In the genomic region with DNA sequence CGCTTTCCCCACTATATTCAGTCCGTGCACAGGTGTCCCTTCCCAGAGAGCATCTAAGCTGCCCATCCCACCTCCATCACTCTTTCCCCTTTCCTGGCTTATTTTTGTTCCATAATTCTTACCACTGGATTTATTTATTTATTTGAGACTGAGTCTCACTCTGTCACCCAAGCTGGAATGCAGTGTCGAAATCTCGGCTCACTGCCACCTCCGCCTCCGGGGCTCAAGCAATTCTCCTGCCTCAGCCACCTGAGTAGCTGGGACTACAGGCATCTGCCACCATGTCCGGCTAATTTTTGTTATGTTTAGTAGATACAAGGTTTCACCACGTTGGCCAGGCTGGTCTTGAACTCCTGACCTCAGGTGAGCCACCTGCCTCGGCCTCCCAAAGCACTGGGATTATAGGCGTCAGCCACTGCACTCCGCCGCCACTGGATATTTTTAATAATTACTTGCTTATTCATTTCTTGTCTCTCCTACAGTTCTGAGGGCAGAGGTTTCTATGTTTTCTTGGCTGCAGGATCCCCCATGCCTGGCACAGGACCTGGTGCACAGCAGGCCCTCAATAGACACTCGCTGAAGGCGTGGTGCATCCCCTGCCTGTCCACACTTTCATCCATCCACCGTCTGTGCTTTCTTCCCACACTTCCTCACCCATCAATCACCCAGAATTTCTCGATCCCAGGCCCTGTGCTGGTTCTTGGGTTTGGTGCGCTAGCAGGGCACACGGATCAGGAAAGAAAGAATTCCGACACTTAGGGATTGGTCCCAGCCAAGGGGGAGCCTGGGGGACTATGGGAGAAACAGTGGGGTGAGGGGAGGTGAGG, we compare ENCODE assay signal across 11 cellular contexts. TPM values are rescaled to one million over a fixed set of nuclear protein-coding genes. Genes with fewer than 3 reads are reported as not detected.
DNase-seq lines count a peak whose midpoint lies in the region; ATAC-seq and TF ChIP-seq lines count a peak whose summit lies in the region.
"Had no signal": no experiment of that assay in that cellular context is flagged by ENCODE, and none has a peak within 500 bp of the region (broad histone marks: within the 10 kb centered on the region; RNA-seq: fewer than 3 reads in every experiment).

No MANE protein-coding gene starts in this region.

- H3K4me3 ChIP-seq in breast epithelium (no peak overlapping the region), vagina (no peak overlapping the region), A673 (ENCODE audit: low read depth, low read length, poor library complexity, severe bottlenecking) (no peak overlapping the region)

- TF ChIP-seq POLR2A in breast epithelium (IDR thresholded peaks at IDR 0.05) (no peak), vagina (IDR thresholded peaks at IDR 0.05) (no peak)

- H3K27me3 ChIP-seq in breast epithelium (no peaks in the 10 kb centered on the region), vagina (no peaks in the 10 kb centered on the region), A673 (replicated peaks; ENCODE audit: insufficient read depth, low read depth, low read length, poor library complexity) (no peaks in the 10 kb centered on the region)
- H3K27me3 ChIP-seq: foreskin keratinocyte had no signal

- ATAC-seq in Right ventricle myocardium inferior: no peak
- ATAC-seq in GM18867 (IDR thresholded peaks at IDR 0.05; ENCODE audit: unreplicated experiment): no peak

- DNase-seq in cardiac septum (ENCODE audit: low spot score) (peak; percentile 66), Right ventricle myocardium inferior (ENCODE audit: missing footprints) (no peak), breast epithelium (ENCODE audit: low spot score in 2 of 2) (peak; percentile 81 to 90), mesenteric fat pad (ENCODE audit: low spot score) (peak; percentile 39), vagina (ENCODE audit: extremely low spot score in 2 of 2) (no peak), A673 (ENCODE audit: low spot score) (no peak), HT-29 (ENCODE audit: low spot score) (no peak)
- DNase-seq: MM.1S had no signal

- BruUV-seq in A673 (replicated peaks; lab: Mats Ljungman, UMichigan): no TSS peak

- CTCF ChIA-PET in A673 (lab: Charles Lee): no interaction called here

- H3K9me3 ChIP-seq in breast epithelium (no peaks in the 10 kb centered on the region), vagina (no peaks in the 10 kb centered on the region), A673 (ENCODE audit: low read depth, low read length, poor library complexity, severe bottlenecking) (no peaks in the 10 kb centered on the region)

- H3K36me3 ChIP-seq in breast epithelium (no peaks in the 10 kb centered on the region), vagina (no peaks in the 10 kb centered on the region), A673 (ENCODE audit: insufficient read depth, low read length, poor library complexity, severe bottlenecking) (no peaks in the 10 kb centered on the region)

- TF ChIP-seq CTCF in breast epithelium (IDR thresholded peaks at IDR 0.05): no peak
- no peak for TF ChIP-seq CTCF in vagina (IDR thresholded peaks at IDR 0.05)
- no peak for TF ChIP-seq CTCF in A673 (conservative IDR thresholded peaks at IDR 0.05; ENCODE audit: low read depth, low read length)

- intact Hi-C loops in cardiac septum (cut with DNase I): no loop called here
- intact Hi-C loops in Right ventricle myocardium inferior (cut with DNase I): no loop called here
- intact Hi-C loops in breast epithelium (cut with DNase I; ENCODE audit: low total_unique reads): no loop called here
- intact Hi-C loops in vagina (cut with DNase I): no loop called here
- intact Hi-C loops in A673 (cut with micrococcal nuclease; ENCODE audit: unreplicated experiment): no loop called here

- H3K4me1 ChIP-seq in breast epithelium (peaks cover 4 to 22% of the 10 kb centered on the region in 2 donors), vagina (peaks cover 31% of the 10 kb centered on the region), A673 (ENCODE audit: insufficient read depth, low read length, poor library complexity, severe bottlenecking) (no peaks in the 10 kb centered on the region)

- peak overlapping the region; percentile 92 to 94 for H3K27ac ChIP-seq in breast epithelium
- peak overlapping the region; percentile 45 for H3K27ac ChIP-seq in vagina
- H3K27ac ChIP-seq in A673 (ENCODE audit: low read depth, low read length, poor library complexity, severe bottlenecking): no peak overlapping the region
- H3K27ac ChIP-seq: foreskin keratinocyte had no signal

- POLR2A ChIA-PET in A673 (lab: Charles Lee; ENCODE audit: low non-redundant PET): no interaction called here

RNA-seq across cellular contexts. Expression of gene ADGRG1, which starts 9.9 kb away (rescaled TPM):
- total RNA-seq in cardiac septum: 15.9 TPM
- 23.1 TPM for total RNA-seq in Right ventricle myocardium inferior
- 10 to 100 TPM in 2 of 3 donors, 1 to 10 TPM in 1; 9.4 to 54.1 (median 34.0) TPM for total RNA-seq in breast epithelium
- 96.3 TPM for total RNA-seq in mesenteric fat pad
- 97.7 TPM for total RNA-seq in vagina
- total RNA-seq in A673 (2021): 0.75 and 1.0 TPM in 2 replicates
- total RNA-seq in HT-29 (2014; rRNA removed; shearing (Covaris generic)): 138 TPM in 2 replicates

RNA-seq across cellular contexts. Expression of gene ADGRG3, which starts 49.6 kb away (rescaled TPM):
- total RNA-seq in cardiac septum: 1.0 TPM
- 0.87 TPM for total RNA-seq in Right ventricle myocardium inferior
- 1 to 10 TPM in 2 of 3 donors, under 1 TPM in 1; 0.64 to 5.2 (median 1.6) TPM for total RNA-seq in breast epithelium
- total RNA-seq in mesenteric fat pad: 13.3 TPM
- total RNA-seq in vagina: 10.3 TPM
- total RNA-seq in A673 (2021): not detected in 2 replicates
- total RNA-seq in HT-29 (2014; rRNA removed; shearing (Covaris generic)): not detected in 2 replicates
- total RNA-seq: foreskin keratinocyte, renal cortical epithelial cell had no signal

Comparison
In these comparisons a context has a peak if more than half of its experiments do, and no peak if none do; other contexts are left out.
1. DNase-seq: peak in cardiac septum (single experiment), breast epithelium (2 of 2) and mesenteric fat pad (single experiment); none in Right ventricle myocardium inferior (single experiment), vagina (0 of 2), A673 (single experiment) and HT-29 (single experiment).